ENCODE assay signal across 26 cellular contexts in the genomic region with DNA sequence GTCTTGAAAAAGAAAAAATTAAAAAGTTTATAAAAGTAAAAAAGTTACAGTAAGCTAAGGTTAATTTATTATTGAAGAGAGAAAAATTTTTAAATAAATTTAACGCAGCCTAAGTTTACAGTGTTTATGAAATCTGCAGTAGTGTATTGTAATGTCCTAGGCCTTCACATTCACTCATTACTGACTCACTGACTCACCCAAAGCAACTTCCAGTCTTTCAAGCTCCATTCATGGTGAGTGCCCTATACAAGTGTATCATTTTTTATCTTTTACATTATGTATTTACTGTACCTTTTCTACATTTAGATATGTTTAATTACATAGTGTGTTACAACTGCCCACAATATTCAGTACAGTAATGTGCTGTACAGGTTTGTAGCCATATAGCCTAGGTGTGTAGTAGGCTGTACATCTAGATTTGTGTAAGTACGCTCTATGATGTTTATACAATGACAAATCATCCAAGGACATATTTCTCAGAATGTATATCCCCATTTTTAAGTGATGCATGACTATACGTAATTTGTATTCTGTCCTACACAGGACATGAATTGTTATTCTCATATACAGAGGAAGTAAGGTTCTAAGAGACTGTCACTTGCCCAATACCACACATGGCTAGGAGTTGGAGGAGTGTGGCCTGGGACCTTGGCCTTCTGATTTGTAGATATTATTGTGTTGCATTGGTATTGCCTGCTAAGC. TPM values are rescaled to one million over a fixed set of nuclear protein-coding genes. Genes with fewer than 3 reads are reported as not detected.
"Had no signal": no experiment of that assay in that cellular context is flagged by ENCODE, and none has a peak within 500 bp of the region (broad histone marks: within the 10 kb centered on the region; RNA-seq: fewer than 3 reads in every experiment).

No MANE protein-coding gene starts in this region.

- FAIRE-seq: endometrium, pancreas had no signal

- H3K9me3 Mint-ChIP-seq: activated CD4-positive, alpha-beta memory T cell treated with anti-CD3 and anti-CD28 coated beads, Interleukin-2, amount 10 ng/mL, durations not matched to agents 7 days and 5 days; activated naive CD8-positive, alpha-beta T cell treated with anti-CD3 and anti-CD28 coated beads, Interleukin-2, amount 10 ng/mL, durations not matched to agents 7 days and 5 days; activated T-helper 2 cell treated with anti-CD3 and anti-CD28 coated beads, Interferon-gamma antibody, Interleukin-2, Interleukin-4, amounts not matched to agents 10 μg/mL and 5 μg/mL and 100 μg/mL, durations not matched to agents 14 hours and 24 hours and 36 hours; naive thymus-derived CD8-positive, alpha-beta T cell; stimulated activated effector memory CD8-positive, alpha-beta T cell treated with anti-CD3 and anti-CD28 coated beads, Interleukin-12 subunit alpha, Interleukin-12 subunit beta, amount 100 ng/mL, for 72 hours; WTC11 had no signal

- H3K4me1 ChIP-seq: pancreas, right lobe of liver, upper lobe of right lung had no signal

- DNase-seq: activated CD4-positive, alpha-beta memory T cell treated with anti-CD3 and anti-CD28 coated beads, Interleukin-2, amount 10 ng/mL, durations not matched to agents 7 days and 5 days; activated CD4-positive, alpha-beta T cell treated with anti-CD3 and anti-CD28 coated beads for 4 hours; activated CD8-positive, alpha-beta memory T cell treated with anti-CD3 and anti-CD28 coated beads, Interleukin-2, amount 10 ng/mL, durations not matched to agents 7 days and 5 days; activated naive CD4-positive, alpha-beta T cell treated with Interleukin-2 at 50 U/mL for 16 hours; activated naive CD8-positive, alpha-beta T cell treated with anti-CD3 and anti-CD28 coated beads, Interleukin-2, amount 10 ng/mL, durations not matched to agents 7 days and 5 days; anterior cingulate cortex; brain microvascular endothelial cell; cerebellar nuclear complex; cortex of kidney; foreskin melanocyte; glutamatergic neuron; hippocampal formation; kidney; naive thymus-derived CD8-positive, alpha-beta T cell; pancreas; right lobe of liver; stimulated activated CD4-positive, alpha-beta T cell treated with anti-CD3 and anti-CD28 coated beads, Interleukin-4, amount 100 ng/mL, for 24 hours; upper lobe of right lung had no signal

- H3K27me3 ChIP-seq: brain microvascular endothelial cell, pancreas, right lobe of liver, upper lobe of right lung had no signal

- H3K27ac Mint-ChIP-seq: activated CD4-positive, alpha-beta memory T cell treated with anti-CD3 and anti-CD28 coated beads, Interleukin-2, amount 10 ng/mL, durations not matched to agents 7 days and 5 days; activated CD8-positive, alpha-beta memory T cell treated with anti-CD3 and anti-CD28 coated beads, Interleukin-2, amount 10 ng/mL, durations not matched to agents 7 days and 5 days; activated naive CD8-positive, alpha-beta T cell treated with anti-CD3 and anti-CD28 coated beads, Interleukin-2, amount 10 ng/mL, durations not matched to agents 7 days and 5 days; activated T-helper 2 cell treated with anti-CD3 and anti-CD28 coated beads, Interferon-gamma antibody, Interleukin-2, Interleukin-4, amounts not matched to agents 10 μg/mL and 5 μg/mL and 100 μg/mL, durations not matched to agents 14 hours and 24 hours and 36 hours; naive thymus-derived CD8-positive, alpha-beta T cell; stimulated activated effector memory CD8-positive, alpha-beta T cell treated with anti-CD3 and anti-CD28 coated beads, Interleukin-12 subunit alpha, Interleukin-12 subunit beta, amount 100 ng/mL, for 72 hours; WTC11 had no signal

- H3K4me3 Mint-ChIP-seq: activated CD4-positive, alpha-beta memory T cell treated with anti-CD3 and anti-CD28 coated beads, Interleukin-2, amount 10 ng/mL, durations not matched to agents 7 days and 5 days; activated CD8-positive, alpha-beta memory T cell treated with anti-CD3 and anti-CD28 coated beads, Interleukin-2, amount 10 ng/mL, durations not matched to agents 7 days and 5 days; activated naive CD8-positive, alpha-beta T cell treated with anti-CD3 and anti-CD28 coated beads, Interleukin-2, amount 10 ng/mL, durations not matched to agents 7 days and 5 days; naive thymus-derived CD8-positive, alpha-beta T cell; stimulated activated effector memory CD8-positive, alpha-beta T cell treated with anti-CD3 and anti-CD28 coated beads, Interleukin-12 subunit alpha, Interleukin-12 subunit beta, amount 100 ng/mL, for 72 hours; WTC11 had no signal

- H3K9me3 ChIP-seq: pancreas, right lobe of liver, thoracic aorta, upper lobe of right lung had no signal

- H3K4me3 ChIP-seq: pancreas, right lobe of liver, SK-N-MC, thoracic aorta, upper lobe of right lung had no signal

- H3K4me1 Mint-ChIP-seq: activated naive CD8-positive, alpha-beta T cell treated with anti-CD3 and anti-CD28 coated beads, Interleukin-2, amount 10 ng/mL, durations not matched to agents 7 days and 5 days had no signal

- H3K36me3 ChIP-seq: brain microvascular endothelial cell, pancreas, right lobe of liver, thoracic aorta, upper lobe of right lung had no signal

- ATAC-seq: activated CD8-positive, alpha-beta memory T cell treated with anti-CD3 and anti-CD28 coated beads, Interleukin-2, amount 10 ng/mL, durations not matched to agents 7 days and 5 days; left lobe of liver; naive thymus-derived CD8-positive, alpha-beta T cell; pancreas; right lobe of liver; upper lobe of right lung; WTC11 had no signal

- H3K27ac ChIP-seq: brain microvascular endothelial cell, pancreas, right lobe of liver, SK-N-MC, thoracic aorta, upper lobe of right lung had no signal

- H3K36me3 Mint-ChIP-seq: activated CD8-positive, alpha-beta memory T cell treated with anti-CD3 and anti-CD28 coated beads, Interleukin-2, amount 10 ng/mL, durations not matched to agents 7 days and 5 days; activated naive CD8-positive, alpha-beta T cell treated with anti-CD3 and anti-CD28 coated beads, Interleukin-2, amount 10 ng/mL, durations not matched to agents 7 days and 5 days; naive thymus-derived CD8-positive, alpha-beta T cell; stimulated activated effector memory CD8-positive, alpha-beta T cell treated with anti-CD3 and anti-CD28 coated beads, Interleukin-12 subunit alpha, Interleukin-12 subunit beta, amount 100 ng/mL, for 72 hours; WTC11 had no signal

RNA-seq across cellular contexts. Expression of a gene that starts 19.5 kb away (rescaled TPM):
- total RNA-seq: activated CD4-positive, alpha-beta memory T cell treated with anti-CD3 and anti-CD28 coated beads, Interleukin-2, amount 10 ng/mL, durations not matched to agents 7 days and 5 days; activated CD8-positive, alpha-beta memory T cell treated with anti-CD3 and anti-CD28 coated beads, Interleukin-2, amount 10 ng/mL, durations not matched to agents 7 days and 5 days; activated naive CD8-positive, alpha-beta T cell treated with anti-CD3 and anti-CD28 coated beads, Interleukin-2, amount 10 ng/mL, durations not matched to agents 7 days and 5 days; activated T-helper 2 cell treated with anti-CD3 and anti-CD28 coated beads, Interferon-gamma antibody, Interleukin-2, Interleukin-4, amounts not matched to agents 10 μg/mL and 5 μg/mL and 100 μg/mL, durations not matched to agents 14 hours and 24 hours and 36 hours; kidney; left lobe of liver; naive thymus-derived CD8-positive, alpha-beta T cell; pancreas; pulmonary artery endothelial cell; right lobe of liver; thoracic aorta; upper lobe of right lung; WTC11 had no signal
- polyA plus RNA-seq: naive thymus-derived CD8-positive, alpha-beta T cell; pancreas had no signal

RNA-seq across cellular contexts. Expression of a gene that starts 24.6 kb away (rescaled TPM):
- total RNA-seq: activated CD8-positive, alpha-beta memory T cell treated with anti-CD3 and anti-CD28 coated beads, Interleukin-2, amount 10 ng/mL, durations not matched to agents 7 days and 5 days; activated naive CD8-positive, alpha-beta T cell treated with anti-CD3 and anti-CD28 coated beads, Interleukin-2, amount 10 ng/mL, durations not matched to agents 7 days and 5 days; activated T-helper 2 cell treated with anti-CD3 and anti-CD28 coated beads, Interferon-gamma antibody, Interleukin-2, Interleukin-4, amounts not matched to agents 10 μg/mL and 5 μg/mL and 100 μg/mL, durations not matched to agents 14 hours and 24 hours and 36 hours; naive thymus-derived CD8-positive, alpha-beta T cell; right lobe of liver; thoracic aorta had no signal
- polyA plus RNA-seq: naive thymus-derived CD8-positive, alpha-beta T cell; pancreas had no signal
